ENCODE assay signal across 8 cellular contexts in the genomic region with DNA sequence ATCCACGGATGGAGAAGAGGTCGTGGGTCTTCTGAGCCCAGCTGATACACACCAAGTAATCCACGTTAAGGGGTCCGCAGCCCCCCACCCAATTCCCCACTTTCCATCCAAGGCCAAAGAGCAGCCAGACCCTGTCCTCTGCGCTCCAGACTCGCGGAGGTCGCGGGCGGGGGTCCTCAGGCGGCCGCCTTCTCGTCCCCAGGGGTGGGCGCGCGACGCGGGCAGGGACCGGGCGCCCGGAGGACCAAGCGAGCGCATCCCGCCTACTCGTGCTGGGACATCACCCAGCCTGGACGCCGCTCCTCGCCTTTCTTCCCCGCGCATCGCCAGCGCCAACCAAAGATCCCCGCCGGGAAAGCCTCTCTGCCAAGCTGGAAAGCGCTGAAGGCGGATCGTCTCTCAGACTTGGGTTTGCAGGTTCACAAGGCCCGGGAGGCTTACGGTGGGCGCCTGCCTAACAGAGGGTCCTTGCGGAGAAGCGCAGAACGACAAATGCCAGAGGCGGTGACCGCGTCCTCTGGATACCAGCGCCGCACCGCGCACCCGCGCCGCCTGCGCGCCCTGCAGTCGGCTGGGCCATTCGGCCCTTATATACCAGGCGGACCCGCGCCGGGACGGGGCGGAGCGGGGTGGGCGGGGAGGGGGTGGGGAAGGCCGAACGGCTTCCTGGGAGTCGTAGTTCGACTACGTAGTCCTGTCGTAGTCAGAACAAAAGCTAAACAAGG.
DNase-seq lines count a peak whose midpoint lies in the region; ATAC-seq and TF ChIP-seq lines count a peak whose summit lies in the region.

No MANE protein-coding gene starts in this region.

- peak; percentile 86 for DNase-seq in A673 (ENCODE audit: low spot score)
- DNase-seq in NOMO-1 treated with dmso at 0.1 percent for 144 hours (lab: John Stamatoyannopoulos, UW; ENCODE audit: unreplicated experiment): peak; percentile 34
- peak; percentile 74 for DNase-seq in activated naive CD4-positive, alpha-beta T cell treated with Interleukin-2 at 50 U/mL for 16 hours
- peak; percentile 73 for DNase-seq in foreskin melanocyte
- peak; percentile 84 for DNase-seq in neural crest cell (ENCODE audit: low read depth, low spot score)
- DNase-seq in superior temporal gyrus (ENCODE audit: extremely low spot score): peak; percentile 78

- H3K9me3 ChIP-seq in A673 (ENCODE audit: low read depth, low read length, poor library complexity, severe bottlenecking): no peaks in the 10 kb centered on the region

- no peak overlapping the region for H3K27ac ChIP-seq in A673 (ENCODE audit: low read depth, low read length, poor library complexity, severe bottlenecking)

- peaks cover 66% of the 10 kb centered on the region for H3K27me3 Mint-ChIP-seq in neural crest cell (ENCODE audit: low read depth)

- H3K4me3 ChIP-seq in A673 (ENCODE audit: low read depth, low read length, poor library complexity, severe bottlenecking): peak overlapping the region; percentile 62

- CTCF ChIA-PET in A673 (lab: Charles Lee): interaction anchor here (0.6 kb wide), 1 partner anchor 35 kb away, joined by 5 read pairs; no protein-coding TSS in a partner anchor

- intact Hi-C loops in A673 (cut with micrococcal nuclease; ENCODE audit: unreplicated experiment): no loop called here

- no peaks in the 10 kb centered on the region for H3K36me3 ChIP-seq in A673 (ENCODE audit: insufficient read depth, low read length, poor library complexity, severe bottlenecking)

- peaks cover 8% of the 10 kb centered on the region for H3K4me1 ChIP-seq in A673 (ENCODE audit: insufficient read depth, low read length, poor library complexity, severe bottlenecking)

- POLR2A ChIA-PET in A673 (lab: Charles Lee; ENCODE audit: low non-redundant PET): interaction anchor here (0.6 kb wide), 1 partner anchor 28 kb away, joined by 3 read pairs; no protein-coding TSS in a partner anchor

- peaks cover 19% of the 10 kb centered on the region for H3K27me3 ChIP-seq in A673 (replicated peaks; ENCODE audit: insufficient read depth, low read depth, low read length, poor library complexity)

- TF ChIP-seq CTCF in A673 (conservative IDR thresholded peaks at IDR 0.05; ENCODE audit: low read depth, low read length): no peak
- TF ChIP-seq CTCF in neural crest cell (conservative IDR thresholded peaks at IDR 0.05): no peak

- no TSS peak for BruUV-seq in A673 (replicated peaks; lab: Mats Ljungman, UMichigan)

- peaks cover 37% of the 10 kb centered on the region for H3K4me1 Mint-ChIP-seq in neural crest cell

- H3K9me3 Mint-ChIP-seq in neural crest cell: no peaks in the 10 kb centered on the region

- no peaks in the 10 kb centered on the region for H3K36me3 Mint-ChIP-seq in neural crest cell (ENCODE audit: low read depth)

- ATAC-seq in GM18858 (IDR thresholded peaks at IDR 0.05; ENCODE audit: unreplicated experiment) (peak; percentile 46), HG03342 (IDR thresholded peaks at IDR 0.05; ENCODE audit: unreplicated experiment) (peak; percentile 57)

- peak overlapping the region; percentile 96 for H3K27ac Mint-ChIP-seq in neural crest cell (ENCODE audit: unreplicated experiment)

- H3K4me3 Mint-ChIP-seq in neural crest cell: peak overlapping the region; percentile 92

Comparison
In these comparisons a context has a peak if more than half of its experiments do, and no peak if none do; other contexts are left out.
1. DNase-seq: peak in every context shown above with its lines; median percentile 86 in A673; 84 in neural crest cell; 78 in superior temporal gyrus; 74 in activated naive CD4-positive, alpha-beta T cell treated with Interleukin-2 at 50 U/mL for 16 hours; 73 in foreskin melanocyte; 34 in NOMO-1 treated with dmso at 0.1 percent for 144 hours.